In genomic region chr7:152459724-152460251, GRCh38 we compare ENCODE assay signal across 9 cellular contexts. TPM values are rescaled to one million over a fixed set of nuclear protein-coding genes. Genes with fewer than 3 reads are reported as not detected.
DNase-seq lines count a peak whose midpoint lies in the region; ATAC-seq and TF ChIP-seq lines count a peak whose summit lies in the region.
"Had no signal": no experiment of that assay in that cellular context is flagged by ENCODE, and none has a peak within 500 bp of the region (broad histone marks: within the 10 kb centered on the region; RNA-seq: fewer than 3 reads in every experiment).

No MANE protein-coding gene starts in this region.

- ATAC-seq in GM21423 (IDR thresholded peaks at IDR 0.05; ENCODE audit: unreplicated experiment): no peak
- ATAC-seq in HG03439 (IDR thresholded peaks at IDR 0.05; ENCODE audit: unreplicated experiment): no peak
- ATAC-seq: Panc1 had no signal

- peak overlapping the region; percentile 100 for H3K27ac ChIP-seq in VCaP

- no peak for TF ChIP-seq CTCF in VCaP (conservative IDR thresholded peaks at IDR 0.05)

- DNase-seq in Daoy (ENCODE audit: low read depth): peak; percentile 56
- peak in 2 of 3 experiments; percentile 70 to 90 for DNase-seq in NCI-H1417 (lab: John Stamatoyannopoulos, UW)
- peak; percentile 32 for DNase-seq in mucosa of gallbladder (ENCODE audit: low spot score)
- DNase-seq in kidney glomerular epithelial cell (lab: John Stamatoyannopoulos, UW): no peak
- DNase-seq in activated CD4-positive, alpha-beta T cell treated with anti-CD3 and anti-CD28 coated beads, Interleukin-2, amount 50 U/mL, for 4 hours: no peak

RNA-seq across cellular contexts. Expression of gene KMT2C, which starts 24.0 kb away (rescaled TPM):
- 10.4 and 22.3 TPM in 2 replicates for total RNA-seq in Daoy (2014; rRNA removed; shearing (Covaris generic))
- total RNA-seq in mucosa of gallbladder: 85.0 TPM

Comparison
In these comparisons a context has a peak if more than half of its experiments do, and no peak if none do; other contexts are left out.
1. DNase-seq: peak in Daoy (single experiment), NCI-H1417 (2 of 3) and mucosa of gallbladder (single experiment); none in kidney glomerular epithelial cell (single experiment) and activated CD4-positive, alpha-beta T cell treated with anti-CD3 and anti-CD28 coated beads, Interleukin-2, amount 50 U/mL, for 4 hours (0 of 2).